In genomic region chr17:69857412-69857835, GRCh38 we compare ENCODE assay signal across 1 cellular context.
TF ChIP-seq lines count a peak whose summit lies in the region.

No MANE protein-coding gene starts in this region.

TF ChIP-seq in HEK293, 187 proteins besides CTCF, POLR2A, EP300 and RAD21 (continued from another document):
- TF ChIP-seq BCL6B (tag by site-specific recombination; IDR thresholded peaks at IDR 0.05) (peak; percentile 23; the same call in 1 of the 2 replicates), ZXDB (tag by site-specific recombination; IDR thresholded peaks at IDR 0.05) (0 out of 2 replicates have a peak, but pooled peaks have one; percentile 22), ZNF398 (tag by site-specific recombination; IDR thresholded peaks at IDR 0.05) (peak; percentile 91), SETDB1 (IDR thresholded peaks at IDR 0.05; ENCODE audit: insufficient read length, low read length) (peak; percentile 55), ZNF24 (tag by site-specific recombination; IDR thresholded peaks at IDR 0.05) (no peak), YY2 (tag by site-specific recombination; IDR thresholded peaks at IDR 0.05) (peak; percentile 54; the same call in 1 of the 2 replicates), ZNF280D (tag by site-specific recombination; IDR thresholded peaks at IDR 0.05) (0 out of 2 replicates have a peak, but pooled peaks have one; percentile 15), PRDM1 (tag by site-specific recombination; IDR thresholded peaks at IDR 0.05) (peak; percentile 39; the same call in 1 of the 2 replicates), ZNF518A (tag by site-specific recombination; conservative IDR thresholded peaks at IDR 0.05; ENCODE audit: low read depth) (peak; percentile 30; the same call in 1 of the 2 replicates), ZFP3 (tag by site-specific recombination; IDR thresholded peaks at IDR 0.05; ENCODE audit: low read depth) (no peak), OSR2 (tag by site-specific recombination; IDR thresholded peaks at IDR 0.05) (peak; percentile 62), ZNF157 (tag by site-specific recombination; IDR thresholded peaks at IDR 0.05) (no peak)
